17 cellular contexts compared by ENCODE assay signal in genomic region chr6:3138341-3138740, GRCh38. TPM values are rescaled to one million over a fixed set of nuclear protein-coding genes. Genes with fewer than 3 reads are reported as not detected.
DNase-seq lines count a peak whose midpoint lies in the region; ATAC-seq and TF ChIP-seq lines count a peak whose summit lies in the region.
"Had no signal": no experiment of that assay in that cellular context is flagged by ENCODE, and none has a peak within 500 bp of the region (broad histone marks: within the 10 kb centered on the region; RNA-seq: fewer than 3 reads in every experiment).

No MANE protein-coding gene starts in this region.

- peaks cover 17% of the 10 kb centered on the region for H3K4me1 ChIP-seq in GM23338 (ENCODE audit: insufficient read depth)
- H3K4me1 ChIP-seq in hepatocyte (ENCODE audit: insufficient read depth): peaks cover 17% of the 10 kb centered on the region
- H3K4me1 ChIP-seq in spleen: peaks cover 0 to 20% (median 12%) of the 10 kb centered on the region in 6 donors

- TF ChIP-seq CTCF in AG04450 (IDR thresholded peaks at IDR 0.05; ENCODE audit: low read depth, low read length) (no peak), GM23338 (conservative IDR thresholded peaks at IDR 0.05; ENCODE audit: low read depth in 2 of 2) (no peak), VCaP (conservative IDR thresholded peaks at IDR 0.05) (no peak), hepatocyte (IDR thresholded peaks at IDR 0.05; ENCODE audit: poor library complexity) (no peak), spleen (IDR thresholded peaks at IDR 0.05 in 8 of 11, conservative IDR thresholded peaks at IDR 0.05 in 3 of 11) (no peak)

- no peaks in the 10 kb centered on the region for H3K27me3 ChIP-seq in AG04450 (ENCODE audit: control insufficient read depth, insufficient read depth, low read length)
- no peaks in the 10 kb centered on the region for H3K27me3 ChIP-seq in GM23338 (ENCODE audit: insufficient read depth)
- no peaks in the 10 kb centered on the region for H3K27me3 ChIP-seq in hepatocyte
- H3K27me3 ChIP-seq in spleen (replicated peaks in 1 of 7): no peaks in the 10 kb centered on the region

- H3K27me3 Mint-ChIP-seq in GM23338 (ENCODE audit: insufficient read depth, low read depth, poor library complexity): peaks cover 3% of the 10 kb centered on the region
- H3K27me3 Mint-ChIP-seq: activated CD8-positive, alpha-beta memory T cell treated with anti-CD3 and anti-CD28 coated beads, Interleukin-2, amount 10 ng/mL, durations not matched to agents 7 days and 5 days; activated naive CD4-positive, alpha-beta T cell treated with anti-CD3 and anti-CD28 coated beads, Interleukin-2, amount 50 U/mL, for 24 hours; CD4-positive, CD25-positive, alpha-beta regulatory T cell; naive thymus-derived CD4-positive, alpha-beta T cell had no signal

- no peaks in the 10 kb centered on the region for H3K9me3 ChIP-seq in AG04450 (ENCODE audit: control insufficient read depth, insufficient read depth, low read length)
- H3K9me3 ChIP-seq in hepatocyte (ENCODE audit: low read depth): no peaks in the 10 kb centered on the region
- H3K9me3 ChIP-seq in spleen: no peaks in the 10 kb centered on the region

- no peak for DNase-seq in AG04450 (ENCODE audit: low read depth, low spot score)
- DNase-seq in GM23338 (ENCODE audit: low spot score): no peak
- no peak for DNase-seq in hepatocyte (ENCODE audit: low spot score)
- no peak for DNase-seq in ureter (ENCODE audit: low spot score)
- no peak for DNase-seq in spleen
- DNase-seq in NCI-H2081 (lab: John Stamatoyannopoulos, UW): no peak
- no peak for DNase-seq in NCI-H2029 (lab: John Stamatoyannopoulos, UW)
- DNase-seq: activated CD8-positive, alpha-beta memory T cell treated with anti-CD3 and anti-CD28 coated beads, Interleukin-2, amount 10 ng/mL, durations not matched to agents 7 days and 5 days; CD4-positive, CD25-positive, alpha-beta regulatory T cell; GF-D8; islet precursor cell; naive thymus-derived CD4-positive, alpha-beta T cell; NCI-H446 treated with DMSO at 0.1 percent for 48 hours; stimulated activated naive CD8-positive, alpha-beta T cell treated with anti-CD3 and anti-CD28 coated beads, Interleukin-15, Interleukin-2, amounts not matched to agents 100 U/mL and 50 U/mL, for 24 hours had no signal

- H3K79me2 ChIP-seq in GM23338 (replicated peaks; ENCODE audit: insufficient read depth): no peaks in the 10 kb centered on the region
- H3K79me2 ChIP-seq in hepatocyte: no peaks in the 10 kb centered on the region

- H3K4me1 Mint-ChIP-seq in GM23338: peaks cover 20% of the 10 kb centered on the region
- H3K4me1 Mint-ChIP-seq: activated CD8-positive, alpha-beta memory T cell treated with anti-CD3 and anti-CD28 coated beads, Interleukin-2, amount 10 ng/mL, durations not matched to agents 7 days and 5 days; activated naive CD4-positive, alpha-beta T cell treated with anti-CD3 and anti-CD28 coated beads, Interleukin-2, amount 50 U/mL, for 24 hours; naive thymus-derived CD4-positive, alpha-beta T cell had no signal

- no peak overlapping the region for H3K4me3 ChIP-seq in AG04450 (ENCODE audit: low read depth, low read length)
- no peak overlapping the region for H3K4me3 ChIP-seq in GM23338
- no peak overlapping the region for H3K4me3 ChIP-seq in hepatocyte
- H3K4me3 ChIP-seq in spleen: no peak overlapping the region

- H3K36me3 ChIP-seq in GM23338 (ENCODE audit: insufficient read depth): peaks cover 24% of the 10 kb centered on the region
- no peaks in the 10 kb centered on the region for H3K36me3 ChIP-seq in hepatocyte (replicated peaks; ENCODE audit: insufficient read depth, low read depth)
- H3K36me3 ChIP-seq in spleen: peaks cover 0 to 75% (median 22%) of the 10 kb centered on the region in 6 donors

- no peak overlapping the region for H3K4me3 Mint-ChIP-seq in GM23338
- H3K4me3 Mint-ChIP-seq: activated CD8-positive, alpha-beta memory T cell treated with anti-CD3 and anti-CD28 coated beads, Interleukin-2, amount 10 ng/mL, durations not matched to agents 7 days and 5 days; activated naive CD4-positive, alpha-beta T cell treated with anti-CD3 and anti-CD28 coated beads, Interleukin-2, amount 50 U/mL, for 24 hours; CD4-positive, CD25-positive, alpha-beta regulatory T cell; naive thymus-derived CD4-positive, alpha-beta T cell had no signal

- H3K4me2 ChIP-seq in GM23338 (no peak overlapping the region), hepatocyte (no peak overlapping the region)

- peaks cover 76% of the 10 kb centered on the region for H3K36me3 Mint-ChIP-seq in GM23338 (ENCODE audit: low read depth)
- H3K36me3 Mint-ChIP-seq: activated CD8-positive, alpha-beta memory T cell treated with anti-CD3 and anti-CD28 coated beads, Interleukin-2, amount 10 ng/mL, durations not matched to agents 7 days and 5 days had no signal

- no peak for TF ChIP-seq POLR2A in spleen (IDR thresholded peaks at IDR 0.05)

- WGBS in hepatocyte (ENCODE audit: low lambda C conversion rate, missing lambda C conversion rate): 93% methylated on average over 1 of the region's 1 CpG
- 63 to 83% (median 71%) methylated on average over 1 of the region's 1 CpG for WGBS in spleen, 5 donors

- H3K27ac ChIP-seq in AG04450 (ENCODE audit: low read depth, low read length) (peak overlapping the region; percentile 61), GM23338 (ENCODE audit: low read depth) (peak overlapping the region; percentile 53; the same call in 1 of the 2 replicates), VCaP (peak overlapping the region; percentile 73), hepatocyte (peak overlapping the region; percentile 60), spleen (peak overlapping the region in 1 of 8 donors; percentile 43)

- no peak overlapping the region for H3K27ac Mint-ChIP-seq in GM23338
- H3K27ac Mint-ChIP-seq: activated CD8-positive, alpha-beta memory T cell treated with anti-CD3 and anti-CD28 coated beads, Interleukin-2, amount 10 ng/mL, durations not matched to agents 7 days and 5 days; activated naive CD4-positive, alpha-beta T cell treated with anti-CD3 and anti-CD28 coated beads, Interleukin-2, amount 50 U/mL, for 24 hours; CD4-positive, CD25-positive, alpha-beta regulatory T cell had no signal

- no peaks in the 10 kb centered on the region; the same call in 1 of the 2 replicates for H4K20me1 ChIP-seq in GM23338 (replicated peaks; ENCODE audit: insufficient read depth)
- no peaks in the 10 kb centered on the region for H4K20me1 ChIP-seq in hepatocyte (ENCODE audit: insufficient read depth, poor library complexity, severe bottlenecking)

- H2AFZ ChIP-seq in GM23338 (no peak overlapping the region), hepatocyte (no peak overlapping the region)

- intact Hi-C loops in spleen (cut with DNase I; ENCODE audit: low total_unique reads): no loop called here

- no peak for ATAC-seq in GM23338
- ATAC-seq: activated CD8-positive, alpha-beta memory T cell treated with anti-CD3 and anti-CD28 coated beads, Interleukin-2, amount 10 ng/mL, durations not matched to agents 7 days and 5 days; HCT116; stimulated activated naive CD8-positive, alpha-beta T cell treated with anti-CD3 and anti-CD28 coated beads, Interleukin-15, Interleukin-2, amounts not matched to agents 100 U/mL and 50 U/mL, for 24 hours had no signal

- no peaks in the 10 kb centered on the region for H3K9me2 ChIP-seq in GM23338 (ENCODE audit: insufficient read depth)
- H3K9me2 ChIP-seq in hepatocyte (replicated peaks; ENCODE audit: insufficient read depth): no peaks in the 10 kb centered on the region

- CTCF ChIA-PET in AG04450 (lab: Charles Lee): interaction anchor here (0.6 to 4.1 kb wide), 2 partner anchors 12 to 113 kb away, joined by 4 to 19 read pairs; no protein-coding TSS in a partner anchor

- POLR2A ChIA-PET in AG04450 (lab: Yijun Ruan, JAX): interaction anchor here (1.3 kb wide), 1 partner anchor 24 kb away, joined by 3 read pairs; no protein-coding TSS in a partner anchor

- no peaks in the 10 kb centered on the region for H3K9me3 Mint-ChIP-seq in GM23338
- H3K9me3 Mint-ChIP-seq: activated naive CD4-positive, alpha-beta T cell treated with anti-CD3 and anti-CD28 coated beads, Interleukin-2, amount 50 U/mL, for 24 hours; naive thymus-derived CD4-positive, alpha-beta T cell had no signal

- H3F3A ChIP-seq in GM23338 (replicated peaks; ENCODE audit: low read depth): peaks cover 13% of the 10 kb centered on the region; the same call in 1 of the 2 replicates

TF ChIP-seq in GM23338, 12 proteins besides CTCF, POLR2A, EP300 and RAD21 (continues in another document):
- TF ChIP-seq ZNF114 (CRISPR knock-in tag; IDR thresholded peaks at IDR 0.05): no peak
- no peak for TF ChIP-seq POLR2AphosphoS5 (IDR thresholded peaks at IDR 0.05; ENCODE audit: low read depth)
- TF ChIP-seq CREB1 (CRISPR knock-in tag; IDR thresholded peaks at IDR 0.05; ENCODE audit: low read depth): no peak

RNA-seq across cellular contexts. Expression of gene TUBB2A, which starts 19.0 kb away (rescaled TPM):
- 111 and 138 TPM in 2 replicates for polyA plus RNA-seq in AG04450 (2011; rRNA removed)
- 118 and 150 TPM in 2 replicates for polyA minus RNA-seq in AG04450 (2011; rRNA and poly(A)+ RNA removed)
- 376 and 407 TPM in 2 replicates for total RNA-seq in GM23338 (2014; rRNA removed; shearing (Covaris generic))
- 286 and 305 TPM in 2 replicates for polyA plus RNA-seq in GM23338 (2016; fragmentation: Nextera tagmentation; extraction: Ambion mirVana)
- 97.2 and 115 TPM in 2 replicates for total RNA-seq in hepatocyte
- 183 and 185 TPM in 2 replicates for polyA plus RNA-seq in hepatocyte
- total RNA-seq in ureter: 21.5 TPM
- total RNA-seq in spleen: 10 to 100 TPM in 3 of 7 donors, 1 to 10 TPM in 4; 4.3 to 13.7 (median 6.7) TPM
- polyA plus RNA-seq in spleen: 1 to 10 TPM; 4.8 to 9.1 (median 7.5) TPM

RNA-seq across cellular contexts. Expression of gene BPHL, which starts 19.8 kb away (rescaled TPM):
- 21.0 and 24.4 TPM in 2 replicates for polyA plus RNA-seq in AG04450 (2011; rRNA removed)
- polyA minus RNA-seq in AG04450 (2011; rRNA and poly(A)+ RNA removed): 9.5 and 9.8 TPM in 2 replicates
- total RNA-seq in GM23338 (2014; rRNA removed; shearing (Covaris generic)): 22.8 and 29.2 TPM in 2 replicates
- polyA plus RNA-seq in GM23338 (2016; fragmentation: Nextera tagmentation; extraction: Ambion mirVana): 38.4 and 45.5 TPM in 2 replicates
- 42.4 and 52.0 TPM in 2 replicates for total RNA-seq in hepatocyte
- 61.2 and 77.0 TPM in 2 replicates for polyA plus RNA-seq in hepatocyte
- 35.6 TPM for total RNA-seq in ureter
- 10 to 100 TPM in 2 of 7 donors, 1 to 10 TPM in 5; 6.6 to 11.3 (median 9.2) TPM for total RNA-seq in spleen
- 10 to 100 TPM in 2 of 3 donors, 1 to 10 TPM in 1; 8.7 to 11.0 (median 10.8) TPM for polyA plus RNA-seq in spleen
